ENCODE assay signal across 28 cellular contexts in genomic region chr4:176189891-176190795, GRCh38. TPM values are rescaled to one million over a fixed set of nuclear protein-coding genes. Genes with fewer than 3 reads are reported as not detected.
DNase-seq lines count a peak whose midpoint lies in the region; ATAC-seq and TF ChIP-seq lines count a peak whose summit lies in the region.
"Had no signal": no experiment of that assay in that cellular context is flagged by ENCODE, and none has a peak within 500 bp of the region (broad histone marks: within the 10 kb centered on the region; RNA-seq: fewer than 3 reads in every experiment).

No MANE protein-coding gene starts in this region.

- POLR2A ChIA-PET in A673 (lab: Charles Lee; ENCODE audit: low non-redundant PET): no interaction called here

- H3K36me3 Mint-ChIP-seq in nephron progenitor cell (ENCODE audit: low read depth): no peaks in the 10 kb centered on the region
- H3K36me3 Mint-ChIP-seq: activated naive CD4-positive, alpha-beta T cell treated with anti-CD3 and anti-CD28 coated beads, Interleukin-2, amount 50 U/mL, for 72 hours; mesothelial cell of epicardium; naive thymus-derived CD4-positive, alpha-beta T cell had no signal

- 65 to 67% methylated on average over 11 of the region's 11 CpGs for WGBS in transverse colon (ENCODE audit: low coverage in 1 of 2), 2 donors

- H3K4me1 ChIP-seq in breast epithelium (no peaks in the 10 kb centered on the region), adipocyte (ENCODE audit: control insufficient read depth, insufficient read depth, low read length) (peaks cover 29% of the 10 kb centered on the region), transverse colon (peaks cover 0 to 9% (median 0%) of the 10 kb centered on the region in 4 donors), A673 (ENCODE audit: insufficient read depth, low read length, poor library complexity, severe bottlenecking) (no peaks in the 10 kb centered on the region)
- H3K4me1 ChIP-seq: pancreas, upper lobe of right lung had no signal

- H3K27ac Mint-ChIP-seq in nephron progenitor cell: peak overlapping the region; percentile 53
- H3K27ac Mint-ChIP-seq: activated naive CD4-positive, alpha-beta T cell treated with anti-CD3 and anti-CD28 coated beads, Interleukin-2, amount 50 U/mL, for 72 hours; activated T-helper 17 cell treated with anti-CD3 and anti-CD28 coated beads, Interleukin-2, amount 50 U/mL, for 72 hours; mesothelial cell of epicardium; naive thymus-derived CD4-positive, alpha-beta T cell had no signal

- no peak overlapping the region for H3K4me3 Mint-ChIP-seq in nephron progenitor cell
- H3K4me3 Mint-ChIP-seq: activated T-helper 17 cell treated with anti-CD3 and anti-CD28 coated beads, Interleukin-2, amount 50 U/mL, for 72 hours; mesothelial cell of epicardium; naive thymus-derived CD4-positive, alpha-beta T cell had no signal

- intact Hi-C loops in breast epithelium (cut with DNase I; ENCODE audit: low total_unique reads) (no loop called here), transverse colon (cut with DNase I; ENCODE audit: low total_unique reads) (no loop called here), A673 (cut with micrococcal nuclease; ENCODE audit: unreplicated experiment) (no loop called here)

- no peak overlapping the region for H3K27ac ChIP-seq in breast epithelium
- H3K27ac ChIP-seq in transverse colon: peak overlapping the region in 3 of 4 donors; percentile 19 to 31 (median 21)
- H3K27ac ChIP-seq in A673 (ENCODE audit: low read depth, low read length, poor library complexity, severe bottlenecking): no peak overlapping the region
- H3K27ac ChIP-seq: 22Rv1, ascending aorta, dorsolateral prefrontal cortex, heart left ventricle, pancreas, upper lobe of right lung had no signal

- H3K9ac ChIP-seq in adipocyte (ENCODE audit: low read length): no peak overlapping the region

- BruUV-seq in A673 (replicated peaks; lab: Mats Ljungman, UMichigan): no TSS peak

- no peak for TF ChIP-seq CTCF in breast epithelium (IDR thresholded peaks at IDR 0.05)
- TF ChIP-seq CTCF in nephron progenitor cell (IDR thresholded peaks at IDR 0.05): no peak
- no peak for TF ChIP-seq CTCF in transverse colon (IDR thresholded peaks at IDR 0.05)
- no peak for TF ChIP-seq CTCF in A673 (conservative IDR thresholded peaks at IDR 0.05; ENCODE audit: low read depth, low read length)

- H3K4me3 ChIP-seq in breast epithelium (no peak overlapping the region), adipocyte (ENCODE audit: low read length) (no peak overlapping the region), transverse colon (no peak overlapping the region), A673 (ENCODE audit: low read depth, low read length, poor library complexity, severe bottlenecking) (no peak overlapping the region)
- H3K4me3 ChIP-seq: ascending aorta, dorsolateral prefrontal cortex, heart left ventricle, pancreas, upper lobe of right lung had no signal

- no peaks in the 10 kb centered on the region for H3K27me3 Mint-ChIP-seq in nephron progenitor cell (ENCODE audit: low read depth, poor library complexity)

- no peak for ATAC-seq in HG02678 (IDR thresholded peaks at IDR 0.05; ENCODE audit: unreplicated experiment)
- ATAC-seq: activated naive CD4-positive, alpha-beta T cell treated with anti-CD3 and anti-CD28 coated beads, Interleukin-2, amount 50 U/mL, for 72 hours; activated T-helper 17 cell treated with anti-CD3 and anti-CD28 coated beads, Interleukin-2, amount 50 U/mL, for 72 hours; heart left ventricle; left lobe of liver; naive thymus-derived CD4-positive, alpha-beta T cell; pancreas; upper lobe of right lung had no signal

- no peaks in the 10 kb centered on the region for H3K9me3 Mint-ChIP-seq in nephron progenitor cell
- H3K9me3 Mint-ChIP-seq: activated naive CD4-positive, alpha-beta T cell treated with anti-CD3 and anti-CD28 coated beads, Interleukin-2, amount 50 U/mL, for 72 hours; activated T-helper 17 cell treated with anti-CD3 and anti-CD28 coated beads, Interleukin-2, amount 50 U/mL, for 72 hours; mesothelial cell of epicardium; naive thymus-derived CD4-positive, alpha-beta T cell had no signal

- TF ChIP-seq POLR2A in breast epithelium (IDR thresholded peaks at IDR 0.05) (no peak), transverse colon (IDR thresholded peaks at IDR 0.05) (no peak)

- H3K27me3 ChIP-seq in breast epithelium: no peaks in the 10 kb centered on the region
- H3K27me3 ChIP-seq in adipocyte (replicated peaks; ENCODE audit: control insufficient read depth, insufficient read depth, low read length): no peaks in the 10 kb centered on the region
- H3K27me3 ChIP-seq in transverse colon: peaks cover 5% of the 10 kb centered on the region
- no peaks in the 10 kb centered on the region for H3K27me3 ChIP-seq in A673 (replicated peaks; ENCODE audit: insufficient read depth, low read depth, low read length, poor library complexity)
- H3K27me3 ChIP-seq: ascending aorta, dorsolateral prefrontal cortex, upper lobe of right lung had no signal

- H3K36me3 ChIP-seq in breast epithelium (no peaks in the 10 kb centered on the region), adipocyte (ENCODE audit: control insufficient read depth, insufficient read depth, low read length, severe bottlenecking) (no peaks in the 10 kb centered on the region), transverse colon (no peaks in the 10 kb centered on the region), A673 (ENCODE audit: insufficient read depth, low read length, poor library complexity, severe bottlenecking) (no peaks in the 10 kb centered on the region)
- H3K36me3 ChIP-seq: ascending aorta, heart left ventricle, pancreas, upper lobe of right lung had no signal

- CTCF ChIA-PET in A673 (lab: Charles Lee): no interaction called here

- TF ChIP-seq EP300 in transverse colon (IDR thresholded peaks at IDR 0.05; ENCODE audit: low read depth): no peak

- in situ Hi-C loops in T47D (cut with HindIII; ENCODE audit: low pct_unique_long_range_greater_than_20kb, low sequenced_read_pairs): no loop called here
- in situ Hi-C loops in transverse colon (cut with MboI; ENCODE audit: low pct_ligation_motif_present in 1 of 4, low pct_unique_long_range_greater_than_20kb in 1 of 4, low sequenced_read_pairs in 3 of 4): loop anchor here in 1 of 4 donors (10.0 kb wide), 1 partner anchor 125 kb away; the partner anchor contains the start of gene SPCS3

- peaks cover 10% of the 10 kb centered on the region for H3K4me1 Mint-ChIP-seq in nephron progenitor cell

- peak; percentile 5 to 37 for DNase-seq in T47D (ENCODE audit: low read depth in 1 of 2, low spot score in 1 of 2)
- no peak for DNase-seq in breast epithelium (ENCODE audit: low spot score in 2 of 2)
- peak; percentile 16 for DNase-seq in adipocyte (ENCODE audit: low read depth)
- no peak for DNase-seq in nephron progenitor cell
- no peak for DNase-seq in transverse colon
- DNase-seq in NCI-H1417 treated with DMSO at 0.1 percent for 48 hours (lab: John Stamatoyannopoulos, UW): no peak
- no peak for DNase-seq in A673 (ENCODE audit: low spot score)
- DNase-seq: AML-193; cerebellar nuclear complex; DMS153; dorsolateral prefrontal cortex; GDM1; GOT3; heart left ventricle; naive thymus-derived CD4-positive, alpha-beta T cell; NCI-H1105; NCI-H2029; NCI-H774; pancreas; upper lobe of right lung had no signal

- H3K9me3 ChIP-seq in breast epithelium: no peaks in the 10 kb centered on the region
- no peaks in the 10 kb centered on the region for H3K9me3 ChIP-seq in adipocyte (ENCODE audit: control insufficient read depth, low read length)
- no peaks in the 10 kb centered on the region for H3K9me3 ChIP-seq in transverse colon
- no peaks in the 10 kb centered on the region for H3K9me3 ChIP-seq in A673 (ENCODE audit: low read depth, low read length, poor library complexity, severe bottlenecking)
- H3K9me3 ChIP-seq: ascending aorta, heart left ventricle, pancreas, upper lobe of right lung had no signal

RNA-seq across cellular contexts. Expression of gene SPATA4, which starts 5.2 kb away (rescaled TPM):
- total RNA-seq in breast epithelium (1 to 10 TPM in 1 of 3 donors, under 1 TPM in 1, not detected in 1; 0.66 to 1.3 TPM), transverse colon (not detected), A673 (2021) (not detected in 2 replicates)
- total RNA-seq: activated T-helper 17 cell treated with anti-CD3 and anti-CD28 coated beads, Interleukin-2, amount 50 U/mL, for 72 hours; ascending aorta; fibroblast of villous mesenchyme; left lobe of liver; naive thymus-derived CD4-positive, alpha-beta T cell; upper lobe of right lung had no signal

Comparison
In these comparisons a context has a peak if more than half of its experiments do, and no peak if none do; other contexts are left out.
1. DNase-seq: peak in T47D (2 of 2) and adipocyte (single experiment); none in breast epithelium (0 of 2), nephron progenitor cell (single experiment), transverse colon (single experiment), NCI-H1417 treated with DMSO at 0.1 percent for 48 hours (single experiment) and A673 (single experiment).
2. H3K27ac ChIP-seq: peak in transverse colon (3 of 4); none in breast epithelium (0 of 2) and A673 (single experiment).